8 cellular contexts compared by ENCODE assay signal in the genomic region with DNA sequence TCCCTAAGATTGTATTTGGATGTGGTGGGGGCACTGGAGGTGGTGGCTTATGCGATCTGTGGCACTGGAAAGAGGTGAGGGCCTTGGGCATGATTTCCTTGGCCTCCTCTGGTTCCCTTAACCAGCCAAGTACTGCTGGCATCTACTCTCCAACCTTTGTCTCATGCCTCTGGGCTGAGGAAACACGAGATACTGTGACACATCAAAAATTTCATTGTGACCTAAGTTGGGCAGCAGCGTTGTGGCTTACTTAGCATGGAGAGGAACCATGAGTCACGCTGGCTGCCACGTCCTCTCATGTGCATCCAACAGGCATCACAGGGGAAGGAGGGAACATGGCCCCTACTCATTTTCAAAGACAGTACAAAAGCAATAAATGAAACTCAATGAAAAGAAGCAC. TPM values are rescaled to one million over a fixed set of nuclear protein-coding genes. Genes with fewer than 3 reads are reported as not detected.
DNase-seq lines count a peak whose midpoint lies in the region; ATAC-seq and TF ChIP-seq lines count a peak whose summit lies in the region.

No MANE protein-coding gene starts in this region.

- H3K27me3 ChIP-seq in lung (ENCODE audit: control insufficient read depth, insufficient read depth): no peaks in the 10 kb centered on the region

- H3K9me3 Mint-ChIP-seq in activated CD8-positive, alpha-beta T cell treated with anti-CD3 and anti-CD28 coated beads for 36 hours: peaks cover 8% of the 10 kb centered on the region

- H3K4me3 ChIP-seq in lung: no peak overlapping the region

- no peak overlapping the region for H3K27ac Mint-ChIP-seq in activated CD8-positive, alpha-beta T cell treated with anti-CD3 and anti-CD28 coated beads for 36 hours

- H3K4me1 Mint-ChIP-seq in activated CD8-positive, alpha-beta T cell treated with anti-CD3 and anti-CD28 coated beads for 36 hours (ENCODE audit: low read depth): no peaks in the 10 kb centered on the region

- no peaks in the 10 kb centered on the region for H3K4me1 ChIP-seq in lung (ENCODE audit: control insufficient read depth in 2 of 2, insufficient read depth in 2 of 2, low read length in 2 of 2)

- WGBS in lung, 2 donors: 48 to 56% methylated on average over 5 of the region's 5 CpGs

- DNase-seq in COLO829 (ENCODE audit: low spot score) (peak; percentile 97), lung (ENCODE audit: low spot score) (no peak), GM13976 (ENCODE audit: low spot score) (no peak), NCI-H345 (lab: John Stamatoyannopoulos, UW) (no peak)
- peak; percentile 45 for DNase-seq in activated CD8-positive, alpha-beta T cell treated with anti-CD3 and anti-CD28 coated beads for 36 hours

- POLR2A ChIA-PET in activated CD8-positive, alpha-beta T cell treated with anti-CD3 and anti-CD28 coated beads for 36 hours (lab: Charles Lee): no interaction called here

- H3K9me3 ChIP-seq in lung (ENCODE audit: control insufficient read depth in 2 of 2, insufficient read depth in 1 of 2, low read length in 1 of 2): no peaks in the 10 kb centered on the region

- CTCF ChIA-PET in activated CD8-positive, alpha-beta T cell treated with anti-CD3 and anti-CD28 coated beads for 36 hours (lab: Charles Lee): no interaction called here

- ATAC-seq in HG03442 (IDR thresholded peaks at IDR 0.05; ENCODE audit: unreplicated experiment) (peak; percentile 76), lung (ENCODE audit: insufficient read depth, low FRiP score) (peak; percentile 69), HG02884 (IDR thresholded peaks at IDR 0.05; ENCODE audit: unreplicated experiment) (no peak), HG02840 (IDR thresholded peaks at IDR 0.05; ENCODE audit: low FRiP score, unreplicated experiment) (no peak)
- ATAC-seq in activated CD8-positive, alpha-beta T cell treated with anti-CD3 and anti-CD28 coated beads for 36 hours: peak; percentile 71

- no peak for TF ChIP-seq CTCF in activated CD8-positive, alpha-beta T cell treated with anti-CD3 and anti-CD28 coated beads for 36 hours (IDR thresholded peaks at IDR 0.05)
- TF ChIP-seq CTCF in lung (IDR thresholded peaks at IDR 0.05; ENCODE audit: control extremely low read depth, extremely low read depth) (no peak), GM13976 (IDR thresholded peaks at IDR 0.05; ENCODE audit: borderline replicate concordance, control extremely low read depth, extremely low read depth, insufficient read depth, missing control alignments) (no peak)

- in situ Hi-C loops in GM13976 (cut with MboI; ENCODE audit: low sequenced_read_pairs, unreplicated experiment): no loop called here

- H3K27ac ChIP-seq in lung (ENCODE audit: low read depth in 1 of 2, low read length in 1 of 2): peak overlapping the region in 1 of 2 donors; percentile 39

- no peaks in the 10 kb centered on the region for H3K36me3 Mint-ChIP-seq in activated CD8-positive, alpha-beta T cell treated with anti-CD3 and anti-CD28 coated beads for 36 hours (ENCODE audit: low read depth)

- H3K36me3 ChIP-seq in lung (ENCODE audit: control insufficient read depth in 2 of 2, insufficient read depth in 2 of 2, low read length in 2 of 2): no peaks in the 10 kb centered on the region

- intact Hi-C loops in activated CD8-positive, alpha-beta T cell treated with anti-CD3 and anti-CD28 coated beads for 36 hours (cut with micrococcal nuclease): no loop called here

- no peaks in the 10 kb centered on the region for H3K27me3 Mint-ChIP-seq in activated CD8-positive, alpha-beta T cell treated with anti-CD3 and anti-CD28 coated beads for 36 hours

- no peak overlapping the region for H3K4me3 Mint-ChIP-seq in activated CD8-positive, alpha-beta T cell treated with anti-CD3 and anti-CD28 coated beads for 36 hours

RNA-seq across cellular contexts. Expression of a gene that starts 29.7 kb away (rescaled TPM):
- total RNA-seq in activated CD8-positive, alpha-beta T cell treated with anti-CD3 and anti-CD28 coated beads for 36 hours: 1 to 10 TPM; 5.2 to 6.1 TPM
- total RNA-seq in lung: 10 to 100 TPM in 1 of 2 donors, 1 to 10 TPM in 1; 8.6 to 16.6 TPM
- 10 to 100 TPM in 1 of 2 donors, 1 to 10 TPM in 1; 3.0 to 14.2 TPM for polyA plus RNA-seq in lung

Comparison
In these comparisons a context has a peak if more than half of its experiments do, and no peak if none do; other contexts are left out.
1. DNase-seq: peak in COLO829 (single experiment) and activated CD8-positive, alpha-beta T cell treated with anti-CD3 and anti-CD28 coated beads for 36 hours (single experiment); none in lung (single experiment), GM13976 (single experiment) and NCI-H345 (single experiment).
2. ATAC-seq: peak in HG03442 (single experiment), activated CD8-positive, alpha-beta T cell treated with anti-CD3 and anti-CD28 coated beads for 36 hours (single experiment) and lung (single experiment); none in HG02884 (single experiment) and HG02840 (single experiment).